In the genomic region with DNA sequence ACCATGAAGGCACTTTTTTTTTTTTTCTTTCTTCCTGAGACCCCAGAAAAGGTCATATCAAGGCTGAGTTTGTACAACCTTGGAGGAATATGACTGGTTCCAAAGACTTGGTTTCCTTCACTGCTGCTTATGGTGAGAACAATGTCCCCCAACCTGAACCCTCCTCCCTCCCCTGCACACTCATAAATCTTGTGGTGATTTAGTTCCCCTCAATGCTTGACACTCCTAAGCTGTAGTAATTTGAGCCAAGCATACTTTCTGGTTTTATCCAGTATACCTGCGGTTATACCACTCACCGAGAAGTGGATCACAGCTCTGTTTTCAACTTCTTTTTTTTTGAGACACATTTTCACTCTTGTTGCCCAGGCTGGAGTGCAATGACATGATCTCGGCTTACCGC, we compare ENCODE assay signal across 13 cellular contexts.
DNase-seq lines count a peak whose midpoint lies in the region; TF ChIP-seq lines count a peak whose summit lies in the region.
"Had no signal": no experiment of that assay in that cellular context is flagged by ENCODE, and none has a peak within 500 bp of the region (broad histone marks: within the 10 kb centered on the region; RNA-seq: fewer than 3 reads in every experiment).

No MANE protein-coding gene starts in this region.

- peaks cover 0 to 2% (median 0%) of the 10 kb centered on the region in 5 experiments for H3K9me3 Mint-ChIP-seq in brain
- peaks cover 0 to 6% (median 2%) of the 10 kb centered on the region in 6 donors for H3K9me3 Mint-ChIP-seq in immature natural killer cell
- H3K9me3 Mint-ChIP-seq: activated B cell treated with CpG ODN at 0.5 μM for 24 hours had no signal

- H3K27me3 Mint-ChIP-seq in brain (peaks cover 22% of the 10 kb centered on the region), immature natural killer cell (ENCODE audit: low read depth in 3 of 3) (peaks cover 4 to 22% (median 6%) of the 10 kb centered on the region in 3 donors)

- no peaks in the 10 kb centered on the region for H3K36me3 Mint-ChIP-seq in brain
- H3K36me3 Mint-ChIP-seq in immature natural killer cell = no peaks in the 10 kb centered on the region

- peak overlapping the region; percentile 81 to 90 (median 84) for H3K4me3 Mint-ChIP-seq in brain
- H3K4me3 Mint-ChIP-seq in immature natural killer cell = no peak overlapping the region

- H3K27ac Mint-ChIP-seq in brain = peak overlapping the region in 3 of 5 experiments; percentile 77 to 94 (median 92)
- no peak overlapping the region for H3K27ac Mint-ChIP-seq in immature natural killer cell
- H3K27ac Mint-ChIP-seq: activated B cell treated with CpG ODN at 0.5 μM for 24 hours had no signal

- DNase-seq in DMS53 treated with DMSO at 0.1 percent for 48 hours (lab: John Stamatoyannopoulos, UW; ENCODE audit: unreplicated experiment) = peak; percentile 5
- peak; percentile 52 for DNase-seq in NCI-H146 (lab: John Stamatoyannopoulos, UW)
- DNase-seq in renal cortical epithelial cell (ENCODE audit: low read depth) = peak; percentile 44
- no peak for DNase-seq in germinal center (ENCODE audit: low spot score)
- DNase-seq in globus pallidus (ENCODE audit: low spot score) = no peak
- no peak for DNase-seq in immature natural killer cell
- DNase-seq in NK-92 (lab: John Stamatoyannopoulos, UW; ENCODE audit: unreplicated experiment) = no peak
- DNase-seq: activated B cell treated with CpG ODN at 0.5 μM for 24 hours; DMS79; glutamatergic neuron; PC-3; stimulated activated CD4-positive, alpha-beta T cell treated with anti-CD3 and anti-CD28 coated beads, Interleukin-2, amount 100 ng/mL, for 48 hours had no signal

- H3K4me1 Mint-ChIP-seq in brain (peaks cover 53% of the 10 kb centered on the region), immature natural killer cell (peaks cover 4 to 10% of the 10 kb centered on the region in 2 donors)

- no peak for TF ChIP-seq CTCF in brain (conservative IDR thresholded peaks at IDR 0.05)

Comparison
In these comparisons a context has a peak if more than half of its experiments do, and no peak if none do; other contexts are left out.
1. DNase-seq: peak in DMS53 treated with DMSO at 0.1 percent for 48 hours (single experiment), NCI-H146 (single experiment) and renal cortical epithelial cell (single experiment); none in germinal center (single experiment), globus pallidus (single experiment), immature natural killer cell (0 of 3) and NK-92 (single experiment).
2. H3K27ac Mint-ChIP-seq: peak in brain (3 of 5); none in immature natural killer cell (0 of 6).
3. H3K4me3 Mint-ChIP-seq: peak in brain (5 of 5); none in immature natural killer cell (0 of 5).